ENCODE assay signal across 8 cellular contexts in the genomic region with DNA sequence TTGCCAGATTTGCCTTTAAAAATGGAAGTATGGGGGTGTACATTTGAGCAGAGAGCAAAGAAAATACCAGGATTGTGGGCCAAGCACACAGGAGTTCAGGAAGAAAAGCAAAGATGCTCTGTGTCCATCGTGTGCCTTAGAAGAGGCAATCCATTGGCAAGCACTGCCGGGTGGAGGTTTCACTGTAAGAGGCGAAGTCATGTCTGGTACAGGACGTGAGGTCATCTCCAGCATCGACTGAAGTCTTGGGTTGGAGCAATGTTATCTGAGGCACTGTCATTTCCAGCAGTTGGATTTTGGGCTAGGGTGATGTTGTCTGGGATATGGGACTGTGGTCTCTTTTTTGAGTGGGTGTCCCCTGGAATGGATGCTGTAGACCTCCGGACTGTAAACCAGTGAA. TPM values are rescaled to one million over a fixed set of nuclear protein-coding genes. Genes with fewer than 3 reads are reported as not detected.
"Had no signal": no experiment of that assay in that cellular context is flagged by ENCODE, and none has a peak within 500 bp of the region (broad histone marks: within the 10 kb centered on the region; RNA-seq: fewer than 3 reads in every experiment).

No MANE protein-coding gene starts in this region.

- FAIRE-seq: G401.6, GM12878, GM12891, GM12892, GM18507, GM19239 had no signal

- H3K4me3 ChIP-seq: GM12878 had no signal

- ATAC-seq: GM12878 had no signal

- DNase-seq: GDM1, GF-D8 had no signal

RNA-seq across cellular contexts. Expression of gene RGMA, which starts 4.8 kb away (rescaled TPM):
- total RNA-seq: GM12878 had no signal
- polyA plus RNA-seq: GM12878 had no signal
